9 cellular contexts compared by ENCODE assay signal in the genomic region with DNA sequence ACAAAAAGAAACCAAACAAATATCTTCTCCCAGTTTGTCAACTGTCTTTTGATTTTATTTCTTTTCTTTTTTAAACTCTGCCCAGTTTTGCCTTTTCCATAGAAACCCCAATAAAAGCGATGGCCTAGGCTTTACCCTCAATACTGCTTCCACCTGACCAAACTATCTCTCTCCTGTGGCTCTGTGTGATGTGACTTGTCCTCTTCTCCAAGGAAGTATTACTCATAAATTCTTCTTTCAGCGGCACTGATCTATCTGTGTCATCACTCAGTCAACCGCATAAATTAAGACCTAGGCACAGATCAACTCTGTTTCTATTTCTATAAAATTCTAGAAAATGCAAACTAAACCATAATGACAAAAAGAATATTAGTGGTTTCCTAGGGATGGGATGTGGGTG. TPM values are rescaled to one million over a fixed set of nuclear protein-coding genes. Genes with fewer than 3 reads are reported as not detected.
DNase-seq lines count a peak whose midpoint lies in the region; ATAC-seq and TF ChIP-seq lines count a peak whose summit lies in the region.
"Not testable (repeated sequence)": the region's sequence is repeated elsewhere in the genome, so short reads cannot be mapped to it uniquely, and the experiment has no call there.
"Had no signal": no experiment of that assay in that cellular context is flagged by ENCODE, and none has a peak within 500 bp of the region (broad histone marks: within the 10 kb centered on the region; RNA-seq: fewer than 3 reads in every experiment).

No MANE protein-coding gene starts in this region.

- H3K4me3 ChIP-seq in epithelial cell of esophagus (ENCODE audit: low read length) = not testable (repeated sequence)

- peak; percentile 39 for ATAC-seq in stimulated activated effector memory CD8-positive, alpha-beta T cell treated with anti-CD3 and anti-CD28 coated beads, Interleukin-12 subunit alpha, Interleukin-12 subunit beta, amount 100 ng/mL, for 72 hours

- H3K9me3 Mint-ChIP-seq in stimulated activated effector memory CD8-positive, alpha-beta T cell treated with anti-CD3 and anti-CD28 coated beads, Interleukin-12 subunit alpha, Interleukin-12 subunit beta, amount 100 ng/mL, for 72 hours = not testable (repeated sequence)

- H3K27ac Mint-ChIP-seq in stimulated activated effector memory CD8-positive, alpha-beta T cell treated with anti-CD3 and anti-CD28 coated beads, Interleukin-12 subunit alpha, Interleukin-12 subunit beta, amount 100 ng/mL, for 72 hours = not testable (repeated sequence)

- TF ChIP-seq CTCF in epithelial cell of esophagus (IDR thresholded peaks at IDR 0.05; ENCODE audit: insufficient read depth, low read depth, low read length, missing control alignments) = not testable (repeated sequence)

- not testable (repeated sequence) for H3K4me1 Mint-ChIP-seq in stimulated activated effector memory CD8-positive, alpha-beta T cell treated with anti-CD3 and anti-CD28 coated beads, Interleukin-12 subunit alpha, Interleukin-12 subunit beta, amount 100 ng/mL, for 72 hours

- peak; percentile 26 for DNase-seq in Caki2 (ENCODE audit: low read depth)
- DNase-seq in M059J (ENCODE audit: low read depth) = peak; percentile 15
- peak; percentile 7 for DNase-seq in RPMI7951 (ENCODE audit: low read depth)
- peak; percentile 3 for DNase-seq in epithelial cell of esophagus (ENCODE audit: low read depth)
- peak; percentile 22 for DNase-seq in glomerular visceral epithelial cell (ENCODE audit: extremely low spot score)
- DNase-seq in kidney tubule cell (ENCODE audit: low spot score) = peak; percentile 60
- DNase-seq in stimulated activated effector memory CD8-positive, alpha-beta T cell treated with anti-CD3 and anti-CD28 coated beads, Interleukin-12 subunit alpha, Interleukin-12 subunit beta, amount 100 ng/mL, for 72 hours (ENCODE audit: low spot score in 2 of 2) = not testable (repeated sequence)

- H3K4me3 Mint-ChIP-seq in stimulated activated effector memory CD8-positive, alpha-beta T cell treated with anti-CD3 and anti-CD28 coated beads, Interleukin-12 subunit alpha, Interleukin-12 subunit beta, amount 100 ng/mL, for 72 hours = not testable (repeated sequence)

- in situ Hi-C loops in Caki2 (cut with HindIII; ENCODE audit: low pct_unique_long_range_greater_than_20kb, low sequenced_read_pairs) = not testable (repeated sequence)

- not testable (repeated sequence) for H3K36me3 Mint-ChIP-seq in stimulated activated effector memory CD8-positive, alpha-beta T cell treated with anti-CD3 and anti-CD28 coated beads, Interleukin-12 subunit alpha, Interleukin-12 subunit beta, amount 100 ng/mL, for 72 hours

RNA-seq across cellular contexts. Expression of a gene that starts 9.8 kb away (rescaled TPM):
- total RNA-seq in Caki2 (2014; rRNA removed; shearing (Covaris generic); ENCODE audit: low replicate concordance) = 0.70 and 1.1 TPM in 2 replicates
- total RNA-seq in M059J (2014; rRNA removed; shearing (Covaris generic)) = 3.7 and 11.3 TPM in 2 replicates
- 4.1 and 5.4 TPM in 2 replicates for total RNA-seq in RPMI7951 (2014; rRNA removed; shearing (Covaris generic))
- total RNA-seq: Caco-2; CD4-positive, alpha-beta T cell had no signal
